In genomic region chr7:85230623-85231022, GRCh38 we compare ENCODE assay signal across 20 cellular contexts. TPM values are rescaled to one million over a fixed set of nuclear protein-coding genes. Genes with fewer than 3 reads are reported as not detected.
DNase-seq lines count a peak whose midpoint lies in the region; TF ChIP-seq lines count a peak whose summit lies in the region.
"Had no signal": no experiment of that assay in that cellular context is flagged by ENCODE, and none has a peak within 500 bp of the region (broad histone marks: within the 10 kb centered on the region; RNA-seq: fewer than 3 reads in every experiment).

No MANE protein-coding gene starts in this region.

- H2AFZ ChIP-seq in OCI-LY3 (ENCODE audit: low read depth, low read length), result peak overlapping the region; percentile 58

- H3K4me1 ChIP-seq in DOHH2 (ENCODE audit: control insufficient read depth, low read length) (peaks cover 18% of the 10 kb centered on the region), OCI-LY3 (ENCODE audit: low read length) (peaks cover 17% of the 10 kb centered on the region), prostate gland (replicated peaks) (no peaks in the 10 kb centered on the region), vagina (no peaks in the 10 kb centered on the region)

- no peak overlapping the region for H3K4me3 ChIP-seq in DOHH2 (ENCODE audit: low read length)
- 0 out of 2 replicates have a peak overlapping the region, but pooled peaks have one; percentile 2 for H3K4me3 ChIP-seq in OCI-LY3 (ENCODE audit: low read length)
- H3K4me3 ChIP-seq in prostate gland, result no peak overlapping the region
- no peak overlapping the region for H3K4me3 ChIP-seq in vagina
- H3K4me3 ChIP-seq: K562 had no signal

- intact Hi-C loops in prostate gland (cut with DNase I) (no loop called here), vagina (cut with DNase I) (no loop called here)

- TF ChIP-seq CTCF in DOHH2 (IDR thresholded peaks at IDR 0.05; ENCODE audit: low read depth, low read length, poor library complexity, severe bottlenecking), result no peak
- no peak for TF ChIP-seq CTCF in OCI-LY3 (IDR thresholded peaks at IDR 0.05; ENCODE audit: low read depth, low read length)
- TF ChIP-seq CTCF in prostate gland (IDR thresholded peaks at IDR 0.05), result no peak
- TF ChIP-seq CTCF in vagina (IDR thresholded peaks at IDR 0.05), result no peak

- H4K20me1 ChIP-seq in DOHH2 (ENCODE audit: control insufficient read depth, insufficient read depth, low read depth, low read length), result no peaks in the 10 kb centered on the region
- H4K20me1 ChIP-seq in OCI-LY3 (ENCODE audit: insufficient read depth, low read length), result no peaks in the 10 kb centered on the region

- DNase-seq in Kasumi-1 (lab: John Stamatoyannopoulos, UW), result peak; percentile 20 to 23
- peak; percentile 22 for DNase-seq in prostate gland (ENCODE audit: low spot score)
- no peak for DNase-seq in ecto neural progenitor cell (ENCODE audit: low spot score)
- DNase-seq in vagina (ENCODE audit: extremely low spot score in 2 of 2), result no peak
- no peak for DNase-seq in NCI-H1930 (lab: John Stamatoyannopoulos, UW)
- DNase-seq: ACHN; CD8-positive, alpha-beta T cell; GOT3; NCI-H1417 treated with DMSO at 0.1 percent for 48 hours; NCI-H2081; NCI-H2227 treated with DMSO at 0.1 percent for 48 hours; NCI-H526; Right ventricle myocardium superior; SK-N-SH; T-helper 17 cell had no signal

- H3F3A ChIP-seq in DOHH2 (ENCODE audit: control insufficient read depth, insufficient read depth), result no peaks in the 10 kb centered on the region

- H3K9me3 ChIP-seq in DOHH2 (ENCODE audit: control insufficient read depth, insufficient read depth, low read length) (peaks cover 5% of the 10 kb centered on the region; the same call in 1 of the 2 replicates), OCI-LY3 (ENCODE audit: insufficient read depth, low read length) (no peaks in the 10 kb centered on the region), prostate gland (no peaks in the 10 kb centered on the region), vagina (no peaks in the 10 kb centered on the region)
- H3K9me3 ChIP-seq: SK-N-SH had no signal

- peak overlapping the region; percentile 23 for H3K4me2 ChIP-seq in DOHH2 (ENCODE audit: low read length)
- peak overlapping the region; percentile 12; the same call in 1 of the 2 replicates for H3K4me2 ChIP-seq in OCI-LY3 (ENCODE audit: low read length)
- H3K4me2 ChIP-seq: SK-N-SH had no signal

- H3K27ac ChIP-seq in DOHH2 (ENCODE audit: low read depth, low read length) (peak overlapping the region; percentile 11; the same call in 1 of the 2 replicates), OCI-LY3 (ENCODE audit: low read length) (no peak overlapping the region), prostate gland (no peak overlapping the region), vagina (no peak overlapping the region)
- H3K27ac ChIP-seq: HL-60 had no signal

- no peak overlapping the region for H3K9ac ChIP-seq in OCI-LY3 (ENCODE audit: low read length)
- H3K9ac ChIP-seq: SK-N-SH had no signal

- WGBS in prostate gland, result 13% methylated on average over 3 of the region's 3 CpGs

- no peaks in the 10 kb centered on the region; the same call in 1 of the 2 replicates for H3K9me2 ChIP-seq in DOHH2 (replicated peaks; ENCODE audit: control insufficient read depth, low read length)

- TF ChIP-seq POLR2A in prostate gland (IDR thresholded peaks at IDR 0.05), result no peak
- no peak for TF ChIP-seq POLR2A in vagina (IDR thresholded peaks at IDR 0.05)

- H3K27me3 ChIP-seq in DOHH2 (ENCODE audit: control insufficient read depth, low read length) (no peaks in the 10 kb centered on the region), OCI-LY3 (ENCODE audit: low read depth, low read length) (no peaks in the 10 kb centered on the region), prostate gland (replicated peaks; ENCODE audit: insufficient read depth) (no peaks in the 10 kb centered on the region), vagina (no peaks in the 10 kb centered on the region)

- no peaks in the 10 kb centered on the region for H3K36me3 ChIP-seq in DOHH2 (ENCODE audit: control insufficient read depth, low read length)
- no peaks in the 10 kb centered on the region for H3K36me3 ChIP-seq in OCI-LY3 (replicated peaks; ENCODE audit: low read depth, low read length)
- H3K36me3 ChIP-seq in prostate gland, result no peaks in the 10 kb centered on the region
- no peaks in the 10 kb centered on the region for H3K36me3 ChIP-seq in vagina

- H3K79me2 ChIP-seq in DOHH2 (ENCODE audit: control insufficient read depth, low read length), result no peaks in the 10 kb centered on the region
- no peaks in the 10 kb centered on the region for H3K79me2 ChIP-seq in OCI-LY3 (ENCODE audit: low read length)

RNA-seq across cellular contexts. Expression of gene SEMA3D, which starts 43.8 kb away (rescaled TPM):
- total RNA-seq in prostate gland, result 10 to 100 TPM; 10.7 to 16.5 TPM
- 2.2 TPM for total RNA-seq in vagina
- total RNA-seq: CD8-positive, alpha-beta T cell; MCF 10A had no signal

Comparison
In these comparisons a context has a peak if more than half of its experiments do, and no peak if none do; other contexts are left out.
1. DNase-seq: peak in Kasumi-1 (2 of 2) and prostate gland (single experiment); none in ecto neural progenitor cell (single experiment), vagina (0 of 2) and NCI-H1930 (0 of 2).